15 cellular contexts compared by ENCODE assay signal in genomic region chrX:137749282-137749681, GRCh38.
"Had no signal": no experiment of that assay in that cellular context is flagged by ENCODE, and none has a peak within 500 bp of the region (broad histone marks: within the 10 kb centered on the region; RNA-seq: fewer than 3 reads in every experiment).

No MANE protein-coding gene starts in this region.

- H3K27me3 ChIP-seq: left lung, thyroid gland had no signal

- DNase-seq: activated B cell treated with CpG ODN at 0.5 μM for 24 hours; activated CD4-positive, alpha-beta memory T cell treated with anti-CD3 and anti-CD28 coated beads for 36 hours; activated CD4-positive, alpha-beta T cell treated with anti-CD3 and anti-CD28 coated beads for 4 hours; activated gamma-delta T cell treated with Interleukin-2 at 50 U/mL for 16 hours; activated T-cell treated with anti-CD3 and anti-CD28 coated beads for 4 hours; cerebellar nuclear complex; cortex of kidney; effector memory CD4-positive, alpha-beta T cell; kidney; left lung; stimulated activated CD4-positive, alpha-beta T cell treated with anti-CD3 and anti-CD28 coated beads, Interleukin-2, amount 100 ng/mL, for 24 hours; stimulated activated naive CD4-positive, alpha-beta T cell treated with Interleukin-2 at 50 U/mL for 16 hours; thyroid gland had no signal

- H3K27ac Mint-ChIP-seq: activated B cell treated with CpG ODN at 0.5 μM for 24 hours; activated CD4-positive, alpha-beta memory T cell treated with anti-CD3 and anti-CD28 coated beads for 36 hours; activated naive CD4-positive, alpha-beta T cell treated with anti-CD3 and anti-CD28 coated beads, Interleukin-2, amount 50 U/mL, for 72 hours; activated T-helper 1 cell treated with anti-CD3 and anti-CD28 coated beads, Interleukin-12 subunit alpha, Interleukin-12 subunit beta, Interleukin-2, Interleukin-4 antibody, amounts not matched to agents 30 ng/mL and 10 ng/mL and 1 ng/mL, durations not matched to agents 14 hours and 24 hours and 36 hours had no signal

- H3K9me3 Mint-ChIP-seq: activated B cell treated with CpG ODN at 0.5 μM for 24 hours; activated CD4-positive, alpha-beta memory T cell treated with anti-CD3 and anti-CD28 coated beads for 36 hours; activated naive CD4-positive, alpha-beta T cell treated with anti-CD3 and anti-CD28 coated beads, Interleukin-2, amount 50 U/mL, for 72 hours; activated T-helper 1 cell treated with anti-CD3 and anti-CD28 coated beads, Interleukin-12 subunit alpha, Interleukin-12 subunit beta, Interleukin-2, Interleukin-4 antibody, amounts not matched to agents 30 ng/mL and 10 ng/mL and 1 ng/mL, durations not matched to agents 14 hours and 24 hours and 36 hours had no signal

- H3K36me3 ChIP-seq: left lung, thyroid gland had no signal

- H3K4me1 ChIP-seq: left lung, thyroid gland had no signal

- H3K4me1 Mint-ChIP-seq: activated B cell treated with CpG ODN at 0.5 μM for 24 hours had no signal

- H3K9me3 ChIP-seq: left lung, thyroid gland had no signal

- H3K36me3 Mint-ChIP-seq: activated CD4-positive, alpha-beta memory T cell treated with anti-CD3 and anti-CD28 coated beads for 36 hours; activated naive CD4-positive, alpha-beta T cell treated with anti-CD3 and anti-CD28 coated beads, Interleukin-2, amount 50 U/mL, for 72 hours had no signal

- H3K4me3 Mint-ChIP-seq: activated B cell treated with CpG ODN at 0.5 μM for 24 hours; activated CD4-positive, alpha-beta memory T cell treated with anti-CD3 and anti-CD28 coated beads for 36 hours; activated T-helper 1 cell treated with anti-CD3 and anti-CD28 coated beads, Interleukin-12 subunit alpha, Interleukin-12 subunit beta, Interleukin-2, Interleukin-4 antibody, amounts not matched to agents 30 ng/mL and 10 ng/mL and 1 ng/mL, durations not matched to agents 14 hours and 24 hours and 36 hours had no signal

- H3K27ac ChIP-seq: left lung, thyroid gland had no signal

- ATAC-seq: activated naive CD4-positive, alpha-beta T cell treated with anti-CD3 and anti-CD28 coated beads, Interleukin-2, amount 50 U/mL, for 72 hours; left lung had no signal

- H3K4me3 ChIP-seq: left lung, thyroid gland had no signal

- H3K27me3 Mint-ChIP-seq: activated B cell treated with CpG ODN at 0.5 μM for 24 hours; activated CD4-positive, alpha-beta memory T cell treated with anti-CD3 and anti-CD28 coated beads for 36 hours had no signal
